ENCODE assay signal across 1 cellular context in genomic region chr14:21383848-21384493, GRCh38.
A peak's percentile ranks its signal among the peaks of the same experiment; 100 is the strongest.
TF ChIP-seq lines count a peak whose summit lies in the region.

Gene SUPT16H, minus strand, starts transcription at chr14:21384019. Its CDS starts 92 bp downstream, at chr14:21383927.

TF ChIP-seq in HepG2, 621 proteins besides CTCF, POLR2A, EP300 and RAD21 (continued from another document and continues in another):
- TF ChIP-seq, protein P1, sequence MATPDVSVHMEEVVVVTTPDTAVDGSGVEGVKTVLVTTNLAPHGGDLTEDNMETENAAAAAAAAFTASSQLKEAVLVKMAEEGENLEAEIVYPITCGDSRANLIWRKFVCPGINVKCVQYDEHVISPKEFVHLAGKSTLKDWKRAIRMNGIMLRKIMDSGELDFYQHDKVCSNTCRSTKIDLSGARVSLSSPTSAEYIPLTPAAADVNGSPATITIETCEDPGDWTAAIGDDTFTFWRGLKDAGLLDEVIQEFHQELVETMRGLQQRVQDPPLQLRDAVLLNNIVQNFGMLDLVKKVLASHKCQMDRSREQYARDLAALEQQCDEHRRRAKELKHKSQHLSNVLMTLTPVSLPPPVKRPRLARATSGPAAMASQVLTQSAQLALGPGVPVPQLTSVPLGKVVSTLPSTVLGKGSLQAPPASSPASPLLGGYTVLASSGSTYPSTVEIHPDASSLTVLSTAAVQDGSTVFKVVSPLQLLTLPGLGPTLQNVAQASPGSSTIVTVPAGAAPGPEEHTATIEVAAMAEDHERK (CRISPR knock-in tag; IDR thresholded peaks at IDR 0.05; ENCODE audit: low read depth): no peak
- TF ChIP-seq, protein P2, sequence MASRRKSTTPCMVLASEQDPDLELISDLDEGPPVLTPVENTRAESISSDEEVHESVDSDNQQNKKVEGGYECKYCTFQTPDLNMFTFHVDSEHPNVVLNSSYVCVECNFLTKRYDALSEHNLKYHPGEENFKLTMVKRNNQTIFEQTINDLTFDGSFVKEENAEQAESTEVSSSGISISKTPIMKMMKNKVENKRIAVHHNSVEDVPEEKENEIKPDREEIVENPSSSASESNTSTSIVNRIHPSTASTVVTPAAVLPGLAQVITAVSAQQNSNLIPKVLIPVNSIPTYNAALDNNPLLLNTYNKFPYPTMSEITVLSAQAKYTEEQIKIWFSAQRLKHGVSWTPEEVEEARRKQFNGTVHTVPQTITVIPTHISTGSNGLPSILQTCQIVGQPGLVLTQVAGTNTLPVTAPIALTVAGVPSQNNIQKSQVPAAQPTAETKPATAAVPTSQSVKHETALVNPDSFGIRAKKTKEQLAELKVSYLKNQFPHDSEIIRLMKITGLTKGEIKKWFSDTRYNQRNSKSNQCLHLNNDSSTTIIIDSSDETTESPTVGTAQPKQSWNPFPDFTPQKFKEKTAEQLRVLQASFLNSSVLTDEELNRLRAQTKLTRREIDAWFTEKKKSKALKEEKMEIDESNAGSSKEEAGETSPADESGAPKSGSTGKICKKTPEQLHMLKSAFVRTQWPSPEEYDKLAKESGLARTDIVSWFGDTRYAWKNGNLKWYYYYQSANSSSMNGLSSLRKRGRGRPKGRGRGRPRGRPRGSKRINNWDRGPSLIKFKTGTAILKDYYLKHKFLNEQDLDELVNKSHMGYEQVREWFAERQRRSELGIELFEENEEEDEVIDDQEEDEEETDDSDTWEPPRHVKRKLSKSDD (CRISPR knock-in tag; IDR thresholded peaks at IDR 0.05; ENCODE audit: low read depth): peak; percentile 87
- TF ChIP-seq ZNF878 (CRISPR knock-in tag; IDR thresholded peaks at IDR 0.05) (no peak), EHMT2 (IDR thresholded peaks at IDR 0.05; ENCODE audit: borderline replicate concordance, low read depth, low read length) (peak; percentile 84; the same call in 1 of the 2 replicates), NCOR1 (IDR thresholded peaks at IDR 0.05; ENCODE audit: borderline replicate concordance, low read length) (peak; percentile 86; the same call in 1 of the 2 replicates), HIVEP1 (CRISPR knock-in tag; IDR thresholded peaks at IDR 0.05) (0 out of 2 replicates have a peak, but pooled peaks have one; percentile 39), ZUFSP (CRISPR knock-in tag; IDR thresholded peaks at IDR 0.05; ENCODE audit: borderline replicate concordance) (no peak), POLR2G (IDR thresholded peaks at IDR 0.05; ENCODE audit: low read depth, low read length) (peak; percentile 96), ZNF777 (CRISPR knock-in tag; IDR thresholded peaks at IDR 0.05) (no peak; the same call in 1 of the 2 replicates), AGO1 (IDR thresholded peaks at IDR 0.05; ENCODE audit: low read depth, low read length, poor library complexity, severe bottlenecking) (peak; percentile 92), ZKSCAN5 (CRISPR knock-in tag; IDR thresholded peaks at IDR 0.05) (peak; percentile 1; the same call in 1 of the 2 replicates), NR2C2 (CRISPR knock-in tag; IDR thresholded peaks at IDR 0.05; ENCODE audit: borderline replicate concordance) (peak; percentile 100), PAX8 (CRISPR knock-in tag; IDR thresholded peaks at IDR 0.05; ENCODE audit: borderline replicate concordance) (no peak), NFYC (CRISPR knock-in tag; IDR thresholded peaks at IDR 0.05) (no peak), CREM (IDR thresholded peaks at IDR 0.05) (peak; percentile 89), CREM (CRISPR knock-in tag; IDR thresholded peaks at IDR 0.05) (no peak), ZC3H13 (CRISPR knock-in tag; IDR thresholded peaks at IDR 0.05) (peak; percentile 71), HOXD1 (CRISPR knock-in tag; IDR thresholded peaks at IDR 0.05) (no peak), MTA1 (CRISPR knock-in tag; IDR thresholded peaks at IDR 0.05; ENCODE audit: borderline replicate concordance) (no peak; the same call in 1 of the 2 replicates), PHF20 (CRISPR knock-in tag; IDR thresholded peaks at IDR 0.05) (peak; percentile 98), ZNF790 (CRISPR knock-in tag; IDR thresholded peaks at IDR 0.05; ENCODE audit: borderline replicate concordance) (0 out of 2 replicates have a peak, but pooled peaks have one; percentile 35), GZF1 (CRISPR knock-in tag; IDR thresholded peaks at IDR 0.05) (no peak), TEAD3 (CRISPR knock-in tag; optimal IDR thresholded peaks at IDR 0.05; ENCODE audit: borderline replicate concordance) (peak; percentile 42), ZNF564 (CRISPR knock-in tag; IDR thresholded peaks at IDR 0.05) (0 out of 2 replicates have a peak, but pooled peaks have one; percentile 13), SAP130 (CRISPR knock-in tag; IDR thresholded peaks at IDR 0.05; ENCODE audit: low read depth) (peak; percentile 95), TCF7 (IDR thresholded peaks at IDR 0.05; ENCODE audit: low read depth) (no peak; the same call in 1 of the 2 replicates), ZNF720 (CRISPR knock-in tag; IDR thresholded peaks at IDR 0.05) (no peak), PHB2 (IDR thresholded peaks at IDR 0.05; ENCODE audit: partially characterized antibody) (no peak), ZFX (CRISPR knock-in tag; IDR thresholded peaks at IDR 0.05; ENCODE audit: low read depth) (peak; percentile 98), XRCC5 (optimal IDR thresholded peaks at IDR 0.05; ENCODE audit: low read length) (peak; percentile 71), ZNF180 (CRISPR knock-in tag; IDR thresholded peaks at IDR 0.05; ENCODE audit: borderline replicate concordance, low read depth) (no peak), ZNF18 (CRISPR knock-in tag; IDR thresholded peaks at IDR 0.05; ENCODE audit: insufficient replicate concordance) (peak; percentile 93), HES4 (CRISPR knock-in tag; IDR thresholded peaks at IDR 0.05; ENCODE audit: borderline replicate concordance) (peak; percentile 92), JARID2 (CRISPR knock-in tag; IDR thresholded peaks at IDR 0.05; ENCODE audit: insufficient replicate concordance) (peak; percentile 36), CC2D1A (CRISPR knock-in tag; IDR thresholded peaks at IDR 0.05) (no peak), GLI4 (CRISPR knock-in tag; IDR thresholded peaks at IDR 0.05; ENCODE audit: borderline replicate concordance) (peak; percentile 72; the same call in 1 of the 2 replicates), ZNF567 (CRISPR knock-in tag; IDR thresholded peaks at IDR 0.05; ENCODE audit: borderline replicate concordance) (no peak; the same call in 1 of the 2 replicates), MYC (CRISPR knock-in tag; IDR thresholded peaks at IDR 0.05; ENCODE audit: borderline replicate concordance) (peak; percentile 79), ZNF674 (CRISPR knock-in tag; IDR thresholded peaks at IDR 0.05; ENCODE audit: low read depth) (no peak), ARNT (IDR thresholded peaks at IDR 0.05) (no peak), SRSF4 (IDR thresholded peaks at IDR 0.05; ENCODE audit: low read depth, low read length, poor library complexity, severe bottlenecking) (no peak), ZNF703 (CRISPR knock-in tag; IDR thresholded peaks at IDR 0.05; ENCODE audit: borderline replicate concordance) (peak; percentile 84), NFE2L2 (IDR thresholded peaks at IDR 0.05; ENCODE audit: low read length) (peak; percentile 2; the same call in 1 of the 2 replicates), PAF1 (CRISPR knock-in tag; IDR thresholded peaks at IDR 0.05) (no peak), ZNF468 (CRISPR knock-in tag; IDR thresholded peaks at IDR 0.05) (no peak), SMC3 (IDR thresholded peaks at IDR 0.05; ENCODE audit: low read length) (no peak), ATRX (CRISPR knock-in tag; IDR thresholded peaks at IDR 0.05; ENCODE audit: borderline replicate concordance) (no peak), JUND (CRISPR knock-in tag; IDR thresholded peaks at IDR 0.05) (no peak), ZNF260 (CRISPR knock-in tag; IDR thresholded peaks at IDR 0.05; ENCODE audit: borderline replicate concordance, low read depth) (no peak), IKZF1 (IDR thresholded peaks at IDR 0.05) (no peak), NFE2L1 (CRISPR knock-in tag; IDR thresholded peaks at IDR 0.05; ENCODE audit: borderline replicate concordance) (0 out of 2 replicates have a peak, but pooled peaks have one; percentile 6), CHCHD3 (CRISPR knock-in tag; IDR thresholded peaks at IDR 0.05) (no peak), GATAD1 (CRISPR knock-in tag; IDR thresholded peaks at IDR 0.05) (peak; percentile 96), GATAD2A (CRISPR knock-in tag; IDR thresholded peaks at IDR 0.05) (peak; percentile 53)
- TF ChIP-seq, protein P3, sequence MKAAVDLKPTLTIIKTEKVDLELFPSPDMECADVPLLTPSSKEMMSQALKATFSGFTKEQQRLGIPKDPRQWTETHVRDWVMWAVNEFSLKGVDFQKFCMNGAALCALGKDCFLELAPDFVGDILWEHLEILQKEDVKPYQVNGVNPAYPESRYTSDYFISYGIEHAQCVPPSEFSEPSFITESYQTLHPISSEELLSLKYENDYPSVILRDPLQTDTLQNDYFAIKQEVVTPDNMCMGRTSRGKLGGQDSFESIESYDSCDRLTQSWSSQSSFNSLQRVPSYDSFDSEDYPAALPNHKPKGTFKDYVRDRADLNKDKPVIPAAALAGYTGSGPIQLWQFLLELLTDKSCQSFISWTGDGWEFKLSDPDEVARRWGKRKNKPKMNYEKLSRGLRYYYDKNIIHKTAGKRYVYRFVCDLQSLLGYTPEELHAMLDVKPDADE (CRISPR knock-in tag; IDR thresholded peaks at IDR 0.05): no peak
- TF ChIP-seq, protein P4, sequence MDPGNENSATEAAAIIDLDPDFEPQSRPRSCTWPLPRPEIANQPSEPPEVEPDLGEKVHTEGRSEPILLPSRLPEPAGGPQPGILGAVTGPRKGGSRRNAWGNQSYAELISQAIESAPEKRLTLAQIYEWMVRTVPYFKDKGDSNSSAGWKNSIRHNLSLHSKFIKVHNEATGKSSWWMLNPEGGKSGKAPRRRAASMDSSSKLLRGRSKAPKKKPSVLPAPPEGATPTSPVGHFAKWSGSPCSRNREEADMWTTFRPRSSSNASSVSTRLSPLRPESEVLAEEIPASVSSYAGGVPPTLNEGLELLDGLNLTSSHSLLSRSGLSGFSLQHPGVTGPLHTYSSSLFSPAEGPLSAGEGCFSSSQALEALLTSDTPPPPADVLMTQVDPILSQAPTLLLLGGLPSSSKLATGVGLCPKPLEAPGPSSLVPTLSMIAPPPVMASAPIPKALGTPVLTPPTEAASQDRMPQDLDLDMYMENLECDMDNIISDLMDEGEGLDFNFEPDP (CRISPR knock-in tag; conservative IDR thresholded peaks at IDR 0.05): no peak
- TF ChIP-seq, protein P5, sequence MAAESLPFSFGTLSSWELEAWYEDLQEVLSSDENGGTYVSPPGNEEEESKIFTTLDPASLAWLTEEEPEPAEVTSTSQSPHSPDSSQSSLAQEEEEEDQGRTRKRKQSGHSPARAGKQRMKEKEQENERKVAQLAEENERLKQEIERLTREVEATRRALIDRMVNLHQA (CRISPR knock-in tag; IDR thresholded peaks at IDR 0.05): no peak
- TF ChIP-seq, protein P6, sequence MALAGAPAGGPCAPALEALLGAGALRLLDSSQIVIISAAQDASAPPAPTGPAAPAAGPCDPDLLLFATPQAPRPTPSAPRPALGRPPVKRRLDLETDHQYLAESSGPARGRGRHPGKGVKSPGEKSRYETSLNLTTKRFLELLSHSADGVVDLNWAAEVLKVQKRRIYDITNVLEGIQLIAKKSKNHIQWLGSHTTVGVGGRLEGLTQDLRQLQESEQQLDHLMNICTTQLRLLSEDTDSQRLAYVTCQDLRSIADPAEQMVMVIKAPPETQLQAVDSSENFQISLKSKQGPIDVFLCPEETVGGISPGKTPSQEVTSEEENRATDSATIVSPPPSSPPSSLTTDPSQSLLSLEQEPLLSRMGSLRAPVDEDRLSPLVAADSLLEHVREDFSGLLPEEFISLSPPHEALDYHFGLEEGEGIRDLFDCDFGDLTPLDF (CRISPR knock-in tag; IDR thresholded peaks at IDR 0.05): peak; percentile 93
- TF ChIP-seq, protein P7, sequence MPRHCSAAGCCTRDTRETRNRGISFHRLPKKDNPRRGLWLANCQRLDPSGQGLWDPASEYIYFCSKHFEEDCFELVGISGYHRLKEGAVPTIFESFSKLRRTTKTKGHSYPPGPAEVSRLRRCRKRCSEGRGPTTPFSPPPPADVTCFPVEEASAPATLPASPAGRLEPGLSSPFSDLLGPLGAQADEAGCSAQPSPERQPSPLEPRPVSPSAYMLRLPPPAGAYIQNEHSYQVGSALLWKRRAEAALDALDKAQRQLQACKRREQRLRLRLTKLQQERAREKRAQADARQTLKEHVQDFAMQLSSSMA (CRISPR knock-in tag; IDR thresholded peaks at IDR 0.05): peak; percentile 75; the same call in 1 of the 2 replicates
